Comparison of ENCODE assay signal across 8 cellular contexts in the genomic region with DNA sequence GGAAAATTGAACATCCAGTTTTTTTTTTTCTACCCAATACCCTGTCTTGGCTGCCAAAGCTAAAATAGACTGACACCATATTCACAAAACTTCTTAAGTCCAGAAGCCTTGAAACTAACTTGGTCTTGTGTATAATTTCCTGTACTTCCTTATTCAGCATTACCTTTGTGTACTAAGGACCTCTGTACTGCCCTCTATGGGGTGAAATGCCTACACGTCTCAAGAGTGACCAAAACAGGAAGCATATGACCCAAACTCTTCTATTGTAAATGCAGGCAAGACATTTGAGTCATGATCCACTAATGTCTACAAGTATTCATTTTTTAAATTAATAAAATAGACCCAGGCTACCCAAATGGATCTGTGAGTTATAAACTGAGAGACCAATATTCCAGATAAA. TPM values are rescaled to one million over a fixed set of nuclear protein-coding genes. Genes with fewer than 3 reads are reported as not detected.
A peak's percentile ranks its signal among the peaks of the same experiment; 100 is the strongest.
DNase-seq lines count a peak whose midpoint lies in the region; ATAC-seq, FAIRE-seq and TF ChIP-seq lines count a peak whose summit lies in the region.

No MANE protein-coding gene starts in this region.

- H3K4me3 Mint-ChIP-seq in activated CD8-positive, alpha-beta memory T cell treated with anti-CD3 and anti-CD28 coated beads, Interleukin-2, amount 10 ng/mL, durations not matched to agents 7 days and 5 days = no peak overlapping the region
- no peak overlapping the region for H3K4me3 Mint-ChIP-seq in activated naive CD8-positive, alpha-beta T cell treated with anti-CD3 and anti-CD28 coated beads, Interleukin-2, amount 50 U/mL, for 24 hours

- H3K79me2 ChIP-seq in DND-41 (ENCODE audit: insufficient read depth, low read length) = no peaks in the 10 kb centered on the region

- H3K36me3 ChIP-seq in DND-41 (ENCODE audit: insufficient read depth, low read length) = no peaks in the 10 kb centered on the region

- no peaks in the 10 kb centered on the region for H4K20me1 ChIP-seq in DND-41 (ENCODE audit: insufficient read depth, low read length)

- H3K27ac Mint-ChIP-seq in activated CD8-positive, alpha-beta memory T cell treated with anti-CD3 and anti-CD28 coated beads, Interleukin-2, amount 10 ng/mL, durations not matched to agents 7 days and 5 days = no peak overlapping the region
- H3K27ac Mint-ChIP-seq in activated naive CD8-positive, alpha-beta T cell treated with anti-CD3 and anti-CD28 coated beads, Interleukin-2, amount 50 U/mL, for 24 hours = no peak overlapping the region

- no peaks in the 10 kb centered on the region for H3K27me3 Mint-ChIP-seq in activated CD8-positive, alpha-beta memory T cell treated with anti-CD3 and anti-CD28 coated beads, Interleukin-2, amount 10 ng/mL, durations not matched to agents 7 days and 5 days
- H3K27me3 Mint-ChIP-seq in activated naive CD8-positive, alpha-beta T cell treated with anti-CD3 and anti-CD28 coated beads, Interleukin-2, amount 50 U/mL, for 24 hours = no peaks in the 10 kb centered on the region

- DNase-seq in DND-41 (no peak), NCI-H226 (peak; percentile 52), epithelial cell of proximal tubule (ENCODE audit: low read depth) (peak; percentile 30), GM12891 (ENCODE audit: insufficient read length, low spot score) (no peak)
- DNase-seq in activated CD8-positive, alpha-beta memory T cell treated with anti-CD3 and anti-CD28 coated beads, Interleukin-2, amount 10 ng/mL, durations not matched to agents 7 days and 5 days = no peak
- no peak for DNase-seq in activated naive CD8-positive, alpha-beta T cell treated with anti-CD3 and anti-CD28 coated beads, Interleukin-2, amount 50 U/mL, for 24 hours

- no peaks in the 10 kb centered on the region for H3K36me3 Mint-ChIP-seq in activated CD8-positive, alpha-beta memory T cell treated with anti-CD3 and anti-CD28 coated beads, Interleukin-2, amount 10 ng/mL, durations not matched to agents 7 days and 5 days
- H3K36me3 Mint-ChIP-seq in activated naive CD8-positive, alpha-beta T cell treated with anti-CD3 and anti-CD28 coated beads, Interleukin-2, amount 50 U/mL, for 24 hours (ENCODE audit: low read depth) = no peaks in the 10 kb centered on the region

- no peak for TF ChIP-seq POLR2A in GM12891 (IDR thresholded peaks at IDR 0.05; ENCODE audit: low read depth, low read length)

- CTCF ChIA-PET in activated CD8-positive, alpha-beta memory T cell treated with anti-CD3 and anti-CD28 coated beads, Interleukin-2, amount 10 ng/mL, durations not matched to agents 7 days and 5 days (lab: Charles Lee) = no interaction called here

- H3K27me3 ChIP-seq in DND-41 (ENCODE audit: insufficient read depth, low read length, poor library complexity) = no peaks in the 10 kb centered on the region

- no peaks in the 10 kb centered on the region for H3K4me1 Mint-ChIP-seq in activated CD8-positive, alpha-beta memory T cell treated with anti-CD3 and anti-CD28 coated beads, Interleukin-2, amount 10 ng/mL, durations not matched to agents 7 days and 5 days
- H3K4me1 Mint-ChIP-seq in activated naive CD8-positive, alpha-beta T cell treated with anti-CD3 and anti-CD28 coated beads, Interleukin-2, amount 50 U/mL, for 24 hours = no peaks in the 10 kb centered on the region

- TF ChIP-seq CTCF in DND-41 (IDR thresholded peaks at IDR 0.05; ENCODE audit: borderline replicate concordance, extremely low read depth, low read length, poor library complexity, severe bottlenecking) (peak; percentile 19), epithelial cell of proximal tubule (conservative IDR thresholded peaks at IDR 0.05; ENCODE audit: low read depth, low read length) (peak; percentile 66)

- H3K4me2 ChIP-seq in DND-41 (ENCODE audit: insufficient read depth, low read length) = no peak overlapping the region

- peak; percentile 40; the same call in 1 of the 3 replicates for ATAC-seq in DND-41 (ENCODE audit: insufficient read depth, low read depth)
- peak; percentile 69 for ATAC-seq in GM21825 (IDR thresholded peaks at IDR 0.05; ENCODE audit: unreplicated experiment)
- ATAC-seq in HG03045 (IDR thresholded peaks at IDR 0.05; ENCODE audit: unreplicated experiment) = no peak
- no peak for ATAC-seq in activated CD8-positive, alpha-beta memory T cell treated with anti-CD3 and anti-CD28 coated beads, Interleukin-2, amount 10 ng/mL, durations not matched to agents 7 days and 5 days
- ATAC-seq in activated naive CD8-positive, alpha-beta T cell treated with anti-CD3 and anti-CD28 coated beads, Interleukin-2, amount 50 U/mL, for 24 hours = no peak

- FAIRE-seq in GM12891 (lab: Jason Lieb, UNC) = no peak

- H3K4me1 ChIP-seq in DND-41 (ENCODE audit: insufficient read depth, low read length) = no peaks in the 10 kb centered on the region

- peaks cover 7% of the 10 kb centered on the region for H3K9me3 Mint-ChIP-seq in activated CD8-positive, alpha-beta memory T cell treated with anti-CD3 and anti-CD28 coated beads, Interleukin-2, amount 10 ng/mL, durations not matched to agents 7 days and 5 days (ENCODE audit: low read depth)
- H3K9me3 Mint-ChIP-seq in activated naive CD8-positive, alpha-beta T cell treated with anti-CD3 and anti-CD28 coated beads, Interleukin-2, amount 50 U/mL, for 24 hours = no peaks in the 10 kb centered on the region

- no peaks in the 10 kb centered on the region for H3K9me3 ChIP-seq in DND-41 (ENCODE audit: insufficient read depth, low read length, severe bottlenecking)

- H3K27ac ChIP-seq in DND-41 (ENCODE audit: low read length) = no peak overlapping the region

- H3K9ac ChIP-seq in DND-41 (ENCODE audit: low read depth, low read length) = no peak overlapping the region

- no peak overlapping the region for H3K4me3 ChIP-seq in DND-41 (ENCODE audit: low read depth in 1 of 2, low read length in 2 of 2)
- no peak overlapping the region for H3K4me3 ChIP-seq in epithelial cell of proximal tubule (ENCODE audit: low read depth, low read length)

- no peak overlapping the region for H2AFZ ChIP-seq in DND-41 (ENCODE audit: low read depth, low read length)

TF ChIP-seq in GM12891, 5 proteins besides CTCF, POLR2A, EP300 and RAD21:
- TF ChIP-seq TAF1 (IDR thresholded peaks at IDR 0.05; ENCODE audit: low read depth, low read length) (no peak), SPI1 (IDR thresholded peaks at IDR 0.05; ENCODE audit: low read depth, low read length) (no peak)

RNA-seq across cellular contexts. Expression of a gene that starts 50.4 kb away (rescaled TPM):
- 0.06 and 1.4 TPM in 2 replicates for total RNA-seq in epithelial cell of proximal tubule
- not detected for polyA plus RNA-seq in GM12891 (2012; ENCODE audit: low read depth, missing spikeins)
- total RNA-seq in activated CD8-positive, alpha-beta memory T cell treated with anti-CD3 and anti-CD28 coated beads, Interleukin-2, amount 10 ng/mL, durations not matched to agents 7 days and 5 days = not detected

Comparison
In these comparisons a context has a peak if more than half of its experiments do, and no peak if none do; other contexts are left out.
1. ATAC-seq: peak in DND-41 (single experiment) and GM21825 (single experiment); none in HG03045 (single experiment), activated CD8-positive, alpha-beta memory T cell treated with anti-CD3 and anti-CD28 coated beads, Interleukin-2, amount 10 ng/mL, durations not matched to agents 7 days and 5 days (single experiment) and activated naive CD8-positive, alpha-beta T cell treated with anti-CD3 and anti-CD28 coated beads, Interleukin-2, amount 50 U/mL, for 24 hours (single experiment).
2. DNase-seq: peak in NCI-H226 (single experiment) and epithelial cell of proximal tubule (single experiment); none in DND-41 (single experiment), GM12891 (single experiment), activated CD8-positive, alpha-beta memory T cell treated with anti-CD3 and anti-CD28 coated beads, Interleukin-2, amount 10 ng/mL, durations not matched to agents 7 days and 5 days (single experiment) and activated naive CD8-positive, alpha-beta T cell treated with anti-CD3 and anti-CD28 coated beads, Interleukin-2, amount 50 U/mL, for 24 hours (single experiment).